Comparison of ENCODE assay signal across 8 cellular contexts in the genomic region with DNA sequence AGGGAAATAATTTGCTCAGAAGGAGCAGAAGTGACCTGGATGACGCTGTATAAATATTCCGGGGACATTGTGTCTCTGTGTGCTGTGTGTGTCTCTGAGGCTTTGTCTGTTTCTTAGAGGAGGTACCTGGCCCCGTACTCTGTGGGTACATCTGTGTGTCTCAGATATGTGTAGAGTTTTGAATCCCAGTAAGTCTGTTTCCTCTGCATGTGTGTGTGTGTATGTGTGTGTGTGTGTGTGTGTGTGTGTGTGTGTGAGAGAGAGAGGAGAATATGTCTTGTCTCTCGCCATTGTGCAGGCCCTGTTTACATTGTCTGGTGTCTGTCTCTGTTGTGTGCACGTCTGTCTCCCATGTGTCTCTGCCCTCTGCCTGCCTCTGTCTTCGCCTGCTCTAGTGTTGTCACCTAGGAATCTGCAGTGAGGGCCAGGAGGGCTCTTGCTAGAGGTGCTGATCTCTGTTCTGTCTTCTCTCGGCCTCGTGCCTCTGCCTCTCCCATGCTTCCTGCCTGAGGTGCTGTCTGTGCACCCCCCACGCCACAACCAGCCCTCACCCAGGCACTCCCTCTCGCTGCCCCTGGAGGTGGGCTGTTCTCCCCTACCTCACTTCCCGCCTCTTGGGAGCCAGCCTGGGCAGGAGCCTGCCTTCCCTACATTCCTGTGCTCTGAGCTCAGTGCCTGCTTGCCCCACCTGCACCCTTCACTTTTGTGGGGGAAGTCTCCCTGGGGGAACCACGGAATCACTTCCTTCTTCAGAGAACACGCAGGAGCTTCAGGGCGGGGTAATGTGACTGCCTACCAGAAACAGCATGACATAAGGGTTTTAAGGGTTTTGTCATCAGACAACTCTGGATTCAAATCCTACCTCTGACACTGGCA. TPM values are rescaled to one million over a fixed set of nuclear protein-coding genes. Genes with fewer than 3 reads are reported as not detected.
A peak's percentile ranks its signal among the peaks of the same experiment; 100 is the strongest.
DNase-seq lines count a peak whose midpoint lies in the region; ATAC-seq, FAIRE-seq and TF ChIP-seq lines count a peak whose summit lies in the region.

No MANE protein-coding gene starts in this region.

- H3K27ac ChIP-seq in gastroesophageal sphincter (peak overlapping the region; percentile 72 to 100 (median 95)), prostate gland (peak overlapping the region; percentile 85 to 100)

- TF ChIP-seq POLR2A in gastroesophageal sphincter (IDR thresholded peaks at IDR 0.05), result no peak
- peak; percentile 52 for TF ChIP-seq POLR2A in prostate gland (IDR thresholded peaks at IDR 0.05)

- in situ Hi-C loops in GM13977 (cut with MboI; ENCODE audit: low pct_unique_long_range_greater_than_20kb, low sequenced_read_pairs, unreplicated experiment), result no loop called here

- peak overlapping the region; percentile 99 for H3K27ac Mint-ChIP-seq in activated T-helper 1 cell treated with anti-CD3 and anti-CD28 coated beads, Interleukin-12 subunit alpha, Interleukin-12 subunit beta, Interleukin-2, Interleukin-4 antibody, amounts not matched to agents 30 ng/mL and 10 ng/mL and 1 ng/mL, durations not matched to agents 14 hours and 24 hours and 36 hours

- 6 to 22% methylated on average over 3 to 13 of the region's 14 CpGs for WGBS in gastroesophageal sphincter (ENCODE audit: low coverage in 1 of 2), 2 donors
- 10% methylated on average over 14 of the region's 14 CpGs for WGBS in prostate gland

- H3K9me3 ChIP-seq in gastroesophageal sphincter (no peaks in the 10 kb centered on the region), prostate gland (no peaks in the 10 kb centered on the region)

- TF ChIP-seq CTCF in GM13977 (IDR thresholded peaks at IDR 0.05; ENCODE audit: extremely low read depth, insufficient read depth, missing control alignments) (no peak), gastroesophageal sphincter (IDR thresholded peaks at IDR 0.05) (no peak), prostate gland (IDR thresholded peaks at IDR 0.05) (no peak)

- H3K36me3 Mint-ChIP-seq in activated T-helper 1 cell treated with anti-CD3 and anti-CD28 coated beads, Interleukin-12 subunit alpha, Interleukin-12 subunit beta, Interleukin-2, Interleukin-4 antibody, amounts not matched to agents 30 ng/mL and 10 ng/mL and 1 ng/mL, durations not matched to agents 14 hours and 24 hours and 36 hours (ENCODE audit: low read depth), result peaks cover 33% of the 10 kb centered on the region

- peaks cover 73% of the 10 kb centered on the region for H3K4me1 Mint-ChIP-seq in activated T-helper 1 cell treated with anti-CD3 and anti-CD28 coated beads, Interleukin-12 subunit alpha, Interleukin-12 subunit beta, Interleukin-2, Interleukin-4 antibody, amounts not matched to agents 30 ng/mL and 10 ng/mL and 1 ng/mL, durations not matched to agents 14 hours and 24 hours and 36 hours (ENCODE audit: low read depth)

- no peak for FAIRE-seq in HTR-8/SVneo (lab: Jason Lieb, UNC)

- H3K4me3 Mint-ChIP-seq in activated T-helper 1 cell treated with anti-CD3 and anti-CD28 coated beads, Interleukin-12 subunit alpha, Interleukin-12 subunit beta, Interleukin-2, Interleukin-4 antibody, amounts not matched to agents 30 ng/mL and 10 ng/mL and 1 ng/mL, durations not matched to agents 14 hours and 24 hours and 36 hours, result peak overlapping the region; percentile 91

- TF ChIP-seq EP300 in gastroesophageal sphincter (IDR thresholded peaks at IDR 0.05), result no peak

- H3K4me3 ChIP-seq in gastroesophageal sphincter (peak overlapping the region in 1 of 2 donors; percentile 51), prostate gland (peak overlapping the region in 1 of 2 donors; percentile 3)

- H3K4me1 ChIP-seq in gastroesophageal sphincter (peaks cover 2 to 99% (median 65%) of the 10 kb centered on the region in 3 donors), prostate gland (replicated peaks) (peaks cover 61% of the 10 kb centered on the region)

- H3K36me3 ChIP-seq in gastroesophageal sphincter (no peaks in the 10 kb centered on the region), prostate gland (no peaks in the 10 kb centered on the region)

- H3K27me3 Mint-ChIP-seq in activated T-helper 1 cell treated with anti-CD3 and anti-CD28 coated beads, Interleukin-12 subunit alpha, Interleukin-12 subunit beta, Interleukin-2, Interleukin-4 antibody, amounts not matched to agents 30 ng/mL and 10 ng/mL and 1 ng/mL, durations not matched to agents 14 hours and 24 hours and 36 hours (ENCODE audit: insufficient read depth), result no peaks in the 10 kb centered on the region

- intact Hi-C loops in activated T-helper 1 cell treated with anti-CD3 and anti-CD28 coated beads, Interleukin-12 subunit alpha, Interleukin-12 subunit beta, Interleukin-2, Interleukin-4 antibody, amounts not matched to agents 30 ng/mL and 10 ng/mL and 1 ng/mL, durations not matched to agents 14 hours and 24 hours and 36 hours (cut with micrococcal nuclease), result loop anchor here (1.0 to 2.0 kb wide), 2 partner anchors 13 to 63 kb away; a partner anchor contains a TSS
- intact Hi-C loops in prostate gland (cut with DNase I), result no loop called here

- ATAC-seq in gastroesophageal sphincter, result peak; percentile 22
- no peak for ATAC-seq in GM21737 (IDR thresholded peaks at IDR 0.05; ENCODE audit: unreplicated experiment)

- H3K27me3 ChIP-seq in gastroesophageal sphincter, result no peaks in the 10 kb centered on the region
- H3K27me3 ChIP-seq in prostate gland (replicated peaks; ENCODE audit: insufficient read depth), result no peaks in the 10 kb centered on the region

- DNase-seq in GM13977 (ENCODE audit: low spot score), result peak; percentile 75
- peak; percentile 86 for DNase-seq in MV-4-11 (lab: John Stamatoyannopoulos, UW)
- DNase-seq in activated T-helper 1 cell treated with anti-CD3 and anti-CD28 coated beads, Interleukin-12 subunit alpha, Interleukin-12 subunit beta, Interleukin-2, Interleukin-4 antibody, amounts not matched to agents 30 ng/mL and 10 ng/mL and 1 ng/mL, durations not matched to agents 14 hours and 24 hours and 36 hours (ENCODE audit: low spot score), result peak; percentile 32
- peak; percentile 73 for DNase-seq in prostate gland (ENCODE audit: low spot score)
- no peak for DNase-seq in HCEC 1CT
- DNase-seq in HTR-8/SVneo (ENCODE audit: insufficient read length, low spot score), result no peak

- H3K9me3 Mint-ChIP-seq in activated T-helper 1 cell treated with anti-CD3 and anti-CD28 coated beads, Interleukin-12 subunit alpha, Interleukin-12 subunit beta, Interleukin-2, Interleukin-4 antibody, amounts not matched to agents 30 ng/mL and 10 ng/mL and 1 ng/mL, durations not matched to agents 14 hours and 24 hours and 36 hours, result no peaks in the 10 kb centered on the region

RNA-seq across cellular contexts. Expression of a gene that starts 5.9 kb away (rescaled TPM):
- 167 and 169 TPM in 2 replicates for total RNA-seq in activated T-helper 1 cell treated with anti-CD3 and anti-CD28 coated beads, Interleukin-12 subunit alpha, Interleukin-12 subunit beta, Interleukin-2, Interleukin-4 antibody, amounts not matched to agents 30 ng/mL and 10 ng/mL and 1 ng/mL, durations not matched to agents 14 hours and 24 hours and 36 hours
- total RNA-seq in gastroesophageal sphincter (100 to 1,000 TPM; 147 to 243 (median 172) TPM), prostate gland (100 to 1,000 TPM in 1 of 2 donors, 10 to 100 TPM in 1; 97.3 to 132 TPM)

RNA-seq across cellular contexts. Expression of a gene that starts 12.6 kb away (rescaled TPM):
- total RNA-seq in activated T-helper 1 cell treated with anti-CD3 and anti-CD28 coated beads, Interleukin-12 subunit alpha, Interleukin-12 subunit beta, Interleukin-2, Interleukin-4 antibody, amounts not matched to agents 30 ng/mL and 10 ng/mL and 1 ng/mL, durations not matched to agents 14 hours and 24 hours and 36 hours, result 74.2 and 74.4 TPM in 2 replicates
- total RNA-seq in gastroesophageal sphincter (100 to 1,000 TPM; 102 to 166 (median 129) TPM), prostate gland (10 to 100 TPM; 90.0 to 92.5 TPM)

RNA-seq across cellular contexts. Expression of a gene that starts 36.9 kb away (rescaled TPM):
- total RNA-seq in activated T-helper 1 cell treated with anti-CD3 and anti-CD28 coated beads, Interleukin-12 subunit alpha, Interleukin-12 subunit beta, Interleukin-2, Interleukin-4 antibody, amounts not matched to agents 30 ng/mL and 10 ng/mL and 1 ng/mL, durations not matched to agents 14 hours and 24 hours and 36 hours, result 0.08 TPM in 1 of 2 replicates, not detected in the other
- 10 to 100 TPM; 43.3 to 57.8 (median 50.6) TPM for total RNA-seq in gastroesophageal sphincter
- 10 to 100 TPM in 1 of 2 donors, 1 to 10 TPM in 1; 7.9 to 10.7 TPM for total RNA-seq in prostate gland

Comparison
In these comparisons a context has a peak if more than half of its experiments do, and no peak if none do; other contexts are left out.
1. DNase-seq: peak in GM13977 (single experiment), MV-4-11 (single experiment), activated T-helper 1 cell treated with anti-CD3 and anti-CD28 coated beads, Interleukin-12 subunit alpha, Interleukin-12 subunit beta, Interleukin-2, Interleukin-4 antibody, amounts not matched to agents 30 ng/mL and 10 ng/mL and 1 ng/mL, durations not matched to agents 14 hours and 24 hours and 36 hours (single experiment) and prostate gland (single experiment); none in HCEC 1CT (single experiment) and HTR-8/SVneo (single experiment).